ENCODE assay signal across 19 cellular contexts in genomic region chr13:111503905-111504695, GRCh38.
A peak's percentile ranks its signal among the peaks of the same experiment; 100 is the strongest.
DNase-seq lines count a peak whose midpoint lies in the region; ATAC-seq and TF ChIP-seq lines count a peak whose summit lies in the region.
"Had no signal": no experiment of that assay in that cellular context is flagged by ENCODE, and none has a peak within 500 bp of the region (broad histone marks: within the 10 kb centered on the region; RNA-seq: fewer than 3 reads in every experiment).

No MANE protein-coding gene starts in this region.

- no peak overlapping the region for H3K4me2 ChIP-seq in mammary epithelial cell (ENCODE audit: insufficient read depth, low read depth, low read length)

- TF ChIP-seq POLR2A in breast epithelium (IDR thresholded peaks at IDR 0.05), result no peak

- ATAC-seq in stimulated activated naive CD8-positive, alpha-beta T cell treated with anti-CD3 and anti-CD28 coated beads, Interleukin-15, Interleukin-2, amounts not matched to agents 100 U/mL and 50 U/mL, for 24 hours, result no peak
- ATAC-seq: Panc1, Right ventricle myocardium inferior had no signal

- TF ChIP-seq CTCF in breast epithelium (IDR thresholded peaks at IDR 0.05) (no peak), mammary epithelial cell (conservative IDR thresholded peaks at IDR 0.05 in 1 of 2, IDR thresholded peaks at IDR 0.05 in 1 of 2; ENCODE audit: extremely low read depth in 1 of 2, insufficient read depth in 1 of 2, low read depth in 1 of 2, low read length in 2 of 2) (no peak)

- no peak overlapping the region for H3K9ac ChIP-seq in mammary epithelial cell (ENCODE audit: insufficient read depth, low read length)

- H3K27me3 ChIP-seq in breast epithelium, result peaks cover 0 to 27% of the 10 kb centered on the region in 2 donors
- no peaks in the 10 kb centered on the region for H3K27me3 ChIP-seq in mammary epithelial cell (ENCODE audit: insufficient read depth, low read length)

- no peak overlapping the region for H2AFZ ChIP-seq in mammary epithelial cell (ENCODE audit: low read depth, low read length)

- WGBS in mammary epithelial cell (ENCODE audit: low coverage, missing lambda C conversion rate), result 25% methylated on average over 10 of the region's 13 CpGs

- H3K4me3 ChIP-seq in breast epithelium, result no peak overlapping the region
- no peak overlapping the region for H3K4me3 ChIP-seq in mammary epithelial cell (replicated peaks in 1 of 3; ENCODE audit: insufficient read depth in 1 of 3, low read depth in 2 of 3, low read length in 3 of 3)
- H3K4me3 ChIP-seq: HAP-1 had no signal

- H3K27ac ChIP-seq in breast epithelium (no peak overlapping the region), mammary epithelial cell (ENCODE audit: insufficient read depth, low read depth, low read length) (no peak overlapping the region), caudate nucleus (ENCODE audit: low read depth, low read length) (no peak overlapping the region)

- in situ Hi-C loops in mammary epithelial cell (cut with MboI; ENCODE audit: low sequenced_read_pairs in 2 of 2), result no loop called here

- no peaks in the 10 kb centered on the region for H4K20me1 ChIP-seq in mammary epithelial cell (ENCODE audit: insufficient read depth, low read length)

- CTCF ChIA-PET in mammary epithelial cell (lab: Charles Lee; ENCODE audit: low non-redundant PET), result no interaction called here

- intact Hi-C loops in breast epithelium (cut with DNase I; ENCODE audit: low total_unique reads) (no loop called here), mammary epithelial cell (cut with micrococcal nuclease) (no loop called here)

- dilution Hi-C loops in mammary epithelial cell (cut with HindIII; ENCODE audit: low sequenced_read_pairs), result no loop called here

- DNase-seq in breast epithelium (ENCODE audit: low spot score in 2 of 2) (peak; percentile 10 to 14), mammary epithelial cell (no peak), caudate nucleus (lab: John Stamatoyannopoulos, UW) (peak in 44 of 61 donors; percentile 10 to 91 (median 46)), nucleus accumbens (lab: John Stamatoyannopoulos, UW) (peak in 36 of 56 donors; percentile 4 to 80 (median 36)), NCI-H446 (lab: John Stamatoyannopoulos, UW) (no peak)
- DNase-seq in stimulated activated naive CD8-positive, alpha-beta T cell treated with anti-CD3 and anti-CD28 coated beads, Interleukin-15, Interleukin-2, amounts not matched to agents 100 U/mL and 50 U/mL, for 24 hours, result no peak
- DNase-seq in activated CD4-positive, alpha-beta T cell treated with anti-CD3 and anti-CD28 coated beads, Interleukin-2, amount 50 U/mL, for 1 hour, result no peak
- DNase-seq in stimulated activated CD4-positive, alpha-beta T cell treated with anti-CD3 and anti-CD28 coated beads, Interleukin-2, amount 100 ng/mL, for 48 hours, result no peak
- DNase-seq: CD4-positive, CD25-positive, alpha-beta regulatory T cell; IMR-90; Karpas-422; MM.1S; NCI-H1105; NCI-H187; NCI-H2171 treated with DMSO at 0.1 percent for 48 hours; NCI-H510A treated with DMSO at 0.1 percent for 48 hours had no signal

- no peaks in the 10 kb centered on the region for H3K79me2 ChIP-seq in mammary epithelial cell (ENCODE audit: insufficient read depth, low read length)

- no peaks in the 10 kb centered on the region for H3K36me3 ChIP-seq in breast epithelium
- H3K36me3 ChIP-seq in mammary epithelial cell (ENCODE audit: insufficient read depth, low read length), result no peaks in the 10 kb centered on the region
- H3K36me3 ChIP-seq: HAP-1 had no signal

- no peaks in the 10 kb centered on the region for H3K4me1 ChIP-seq in breast epithelium
- H3K4me1 ChIP-seq in mammary epithelial cell (ENCODE audit: insufficient read depth, low read length), result no peaks in the 10 kb centered on the region
- H3K4me1 ChIP-seq: HAP-1 had no signal

- peaks cover 0 to 6% of the 10 kb centered on the region in 2 donors for H3K9me3 ChIP-seq in breast epithelium
- peaks cover 17% of the 10 kb centered on the region for H3K9me3 ChIP-seq in mammary epithelial cell (replicated peaks; ENCODE audit: insufficient read depth, low read length)
- H3K9me3 ChIP-seq: HAP-1 had no signal

- no TSS peak for BruUV-seq in mammary epithelial cell (replicated peaks; lab: Mats Ljungman, UMichigan)

Comparison
In these comparisons a context has a peak if more than half of its experiments do, and no peak if none do; other contexts are left out.
1. DNase-seq: peak in breast epithelium (2 of 2), caudate nucleus (44 of 61) and nucleus accumbens (36 of 56); none in mammary epithelial cell (single experiment), NCI-H446 (0 of 2), stimulated activated naive CD8-positive, alpha-beta T cell treated with anti-CD3 and anti-CD28 coated beads, Interleukin-15, Interleukin-2, amounts not matched to agents 100 U/mL and 50 U/mL, for 24 hours (single experiment), activated CD4-positive, alpha-beta T cell treated with anti-CD3 and anti-CD28 coated beads, Interleukin-2, amount 50 U/mL, for 1 hour (single experiment) and stimulated activated CD4-positive, alpha-beta T cell treated with anti-CD3 and anti-CD28 coated beads, Interleukin-2, amount 100 ng/mL, for 48 hours (0 of 2).